ENCODE assay signal across 16 cellular contexts in genomic region chr1:61299468-61299867, GRCh38.
DNase-seq lines count a peak whose midpoint lies in the region; ATAC-seq, FAIRE-seq and TF ChIP-seq lines count a peak whose summit lies in the region.
"Had no signal": no experiment of that assay in that cellular context is flagged by ENCODE, and none has a peak within 500 bp of the region (broad histone marks: within the 10 kb centered on the region; RNA-seq: fewer than 3 reads in every experiment).

No MANE protein-coding gene starts in this region.

- peaks cover 19% of the 10 kb centered on the region for H3K4me1 Mint-ChIP-seq in activated naive CD4-positive, alpha-beta T cell treated with anti-CD3 and anti-CD28 coated beads for 36 hours (ENCODE audit: low read depth)
- H3K4me1 Mint-ChIP-seq: B cell had no signal

- H3K27me3 ChIP-seq in PC-3 (ENCODE audit: low read length) (no peaks in the 10 kb centered on the region), HepG2 (ENCODE audit: control insufficient read depth in 1 of 2, insufficient read depth in 2 of 2, low read length in 2 of 2) (no peaks in the 10 kb centered on the region), subcutaneous abdominal adipose tissue (ENCODE audit: control insufficient read depth in 5 of 5, insufficient read depth in 4 of 5, low read length in 5 of 5) (no peaks in the 10 kb centered on the region)
- H3K27me3 ChIP-seq: adrenal gland had no signal

- in situ Hi-C loops in HepG2 (cut with HindIII; ENCODE audit: extremely low pct_ligation_motif_present, low pct_unique_long_range_greater_than_20kb): loop anchor here (10.0 kb wide), 1 partner anchor 65 kb away; no protein-coding TSS in a partner anchor

- no peak overlapping the region; the same call in 1 of the 2 replicates for H2AFZ ChIP-seq in PC-3 (ENCODE audit: low read length)
- H2AFZ ChIP-seq in HepG2 (ENCODE audit: low read length): no peak overlapping the region

- H3K27ac ChIP-seq in PC-3 (ENCODE audit: low read length) (peak overlapping the region; percentile 46), HepG2 (ENCODE audit: extremely low read length, insufficient read depth, low read length) (peak overlapping the region; percentile 51), subcutaneous abdominal adipose tissue (ENCODE audit: low read depth, low read length) (peak overlapping the region; percentile 67)

- intact Hi-C loops in PC-3 (cut with micrococcal nuclease): no loop called here
- intact Hi-C loops in HepG2 (cut with micrococcal nuclease; ENCODE audit: unreplicated experiment): no loop called here
- intact Hi-C loops in activated naive CD4-positive, alpha-beta T cell treated with anti-CD3 and anti-CD28 coated beads for 36 hours (cut with micrococcal nuclease): no loop called here

- H3K27ac Mint-ChIP-seq in activated naive CD4-positive, alpha-beta T cell treated with anti-CD3 and anti-CD28 coated beads for 36 hours: no peak overlapping the region
- H3K27ac Mint-ChIP-seq: B cell; effector memory CD8-positive, alpha-beta T cell had no signal

- no peaks in the 10 kb centered on the region for H4K20me1 ChIP-seq in PC-3 (ENCODE audit: low read length)
- H4K20me1 ChIP-seq in HepG2 (ENCODE audit: insufficient read depth, low read length): no peaks in the 10 kb centered on the region

- H3K36me3 ChIP-seq in PC-3 (ENCODE audit: low read depth, low read length) (no peaks in the 10 kb centered on the region), HepG2 (replicated peaks in 1 of 2; ENCODE audit: control insufficient read depth in 1 of 2, insufficient read depth in 2 of 2, low read length in 2 of 2) (0 out of 5 replicates have a peak, but pooled peaks cover 0 to 9% of the 10 kb centered on the region in 2 experiments), subcutaneous abdominal adipose tissue (ENCODE audit: control insufficient read depth in 5 of 5, insufficient read depth in 5 of 5, low read length in 5 of 5) (no peaks in the 10 kb centered on the region)
- H3K36me3 ChIP-seq: adrenal gland had no signal

- H3K4me2 ChIP-seq in PC-3 (ENCODE audit: low read length): peak overlapping the region; percentile 17
- H3K4me2 ChIP-seq in HepG2 (ENCODE audit: low read depth, low read length): peak overlapping the region; percentile 59

- H3K9me2 ChIP-seq in PC-3 (replicated peaks; ENCODE audit: low read length): no peaks in the 10 kb centered on the region

- BruUV-seq in PC-3 (replicated peaks; lab: Mats Ljungman, UMichigan) (no TSS peak), HepG2 (replicated peaks; lab: Mats Ljungman, UMichigan) (no TSS peak)

- H3K4me1 ChIP-seq in PC-3 (ENCODE audit: insufficient read depth, low read length) (peaks cover 35% of the 10 kb centered on the region), HepG2 (ENCODE audit: insufficient read depth, low read length) (peaks cover 80% of the 10 kb centered on the region), subcutaneous abdominal adipose tissue (ENCODE audit: control insufficient read depth in 5 of 5, insufficient read depth in 5 of 5, low read length in 5 of 5) (peaks cover 4 to 22% (median 16%) of the 10 kb centered on the region in 5 donors)

- peak; percentile 49 for ATAC-seq in PC-3
- ATAC-seq in HepG2: peak; percentile 75
- ATAC-seq in HG02678 (IDR thresholded peaks at IDR 0.05; ENCODE audit: unreplicated experiment): no peak
- ATAC-seq in GM18870 (IDR thresholded peaks at IDR 0.05; ENCODE audit: unreplicated experiment): no peak
- ATAC-seq: effector memory CD8-positive, alpha-beta T cell had no signal

- peaks cover 7% of the 10 kb centered on the region for H3K9me3 Mint-ChIP-seq in activated naive CD4-positive, alpha-beta T cell treated with anti-CD3 and anti-CD28 coated beads for 36 hours
- H3K9me3 Mint-ChIP-seq: effector memory CD8-positive, alpha-beta T cell had no signal

- H3K36me3 Mint-ChIP-seq in activated naive CD4-positive, alpha-beta T cell treated with anti-CD3 and anti-CD28 coated beads for 36 hours (ENCODE audit: low read depth): no peaks in the 10 kb centered on the region

- H3K9ac ChIP-seq in PC-3 (ENCODE audit: low read length) (no peak overlapping the region), HepG2 (ENCODE audit: insufficient read depth, low read depth, low read length) (no peak overlapping the region), subcutaneous abdominal adipose tissue (ENCODE audit: low read length in 5 of 5) (peak overlapping the region in 1 of 5 donors; percentile 35)

- TF ChIP-seq CTCF in PC-3 (conservative IDR thresholded peaks at IDR 0.05; ENCODE audit: low read depth, low read length) (no peak), HepG2 (CRISPR knock-in tag; IDR thresholded peaks at IDR 0.05) (no peak)

- H3K4me3 ChIP-seq in PC-3 (ENCODE audit: low read length): no peak overlapping the region
- H3K4me3 ChIP-seq in HepG2 (replicated peaks in 1 of 3; ENCODE audit: insufficient read depth in 1 of 3, low read depth in 2 of 3, low read length in 3 of 3): peak overlapping the region in 1 of 3 experiments; percentile 22; a peak in 3 of 6 replicates
- no peak overlapping the region for H3K4me3 ChIP-seq in subcutaneous abdominal adipose tissue (ENCODE audit: low read depth in 1 of 5, low read length in 5 of 5)
- H3K4me3 ChIP-seq: adrenal gland had no signal

- POLR2A ChIA-PET in PC-3 (lab: Charles Lee; ENCODE audit: unreplicated experiment): no interaction called here
- POLR2A ChIA-PET in HepG2 (lab: Yijun Ruan, JAX): interaction anchor here (0.7 to 0.8 kb wide), 3 partner anchors 35 to 115 kb away, joined by 3 to 4 read pairs (median 4); no protein-coding TSS in a partner anchor

- FAIRE-seq in HepG2 (lab: Jason Lieb, UNC): peak; percentile 85

- CTCF ChIA-PET in PC-3 (lab: Charles Lee): no interaction called here
- CTCF ChIA-PET in HepG2 (lab: Yijun Ruan, JAX; ENCODE audit: low intra/inter-chr PET ratio, low total read pairs): no interaction called here
- CTCF ChIA-PET in activated naive CD4-positive, alpha-beta T cell treated with anti-CD3 and anti-CD28 coated beads for 36 hours (lab: Charles Lee): interaction anchor here (0.6 to 1.1 kb wide), 4 partner anchors 15 to 248 kb away, joined by 3 read pairs; no protein-coding TSS in a partner anchor

- no peaks in the 10 kb centered on the region for H3K9me3 ChIP-seq in PC-3 (ENCODE audit: low read length)
- no peaks in the 10 kb centered on the region for H3K9me3 ChIP-seq in HepG2 (ENCODE audit: low read length)
- no peaks in the 10 kb centered on the region for H3K9me3 ChIP-seq in subcutaneous abdominal adipose tissue (ENCODE audit: control insufficient read depth in 5 of 5, low read length in 5 of 5)
- H3K9me3 ChIP-seq: adrenal gland had no signal

- no peak for TF ChIP-seq POLR2A in HepG2 (IDR thresholded peaks at IDR 0.05; ENCODE audit: insufficient read depth in 1 of 2, low read depth in 2 of 2, low read length in 2 of 2)

- TF ChIP-seq RAD21 in HepG2 (CRISPR knock-in tag; IDR thresholded peaks at IDR 0.05): no peak

- TF ChIP-seq EP300 in HepG2 (IDR thresholded peaks at IDR 0.05; ENCODE audit: low read depth in 2 of 2, low read length in 2 of 2) (peak in 1 of 2 experiments; percentile 91; a peak in 2 of 4 replicates), HepG2 (CRISPR knock-in tag; IDR thresholded peaks at IDR 0.05; ENCODE audit: borderline replicate concordance) (no peak)

- no peaks in the 10 kb centered on the region for H3K79me2 ChIP-seq in PC-3 (ENCODE audit: low read length)
- peaks cover 49% of the 10 kb centered on the region for H3K79me2 ChIP-seq in HepG2 (ENCODE audit: insufficient read depth, low read length)

- H3F3A ChIP-seq in PC-3 (ENCODE audit: low read length, unreplicated experiment): no peaks in the 10 kb centered on the region

- 0% methylated on average over 2 of the region's 2 CpGs for WGBS in HepG2 (ENCODE audit: low lambda C conversion rate)

- H3K27me3 Mint-ChIP-seq in activated naive CD4-positive, alpha-beta T cell treated with anti-CD3 and anti-CD28 coated beads for 36 hours (ENCODE audit: low read depth): peaks cover 22% of the 10 kb centered on the region
- H3K27me3 Mint-ChIP-seq: effector memory CD8-positive, alpha-beta T cell had no signal

- DNase-seq in PC-3 (peak; percentile 52), dedifferentiated amniotic fluid mesenchymal stem cell (ENCODE audit: extremely low spot score) (peak; percentile 33), HepG2 (ENCODE audit: low spot score) (peak; percentile 60), RKO (ENCODE audit: low spot score) (no peak)
- DNase-seq in activated naive CD4-positive, alpha-beta T cell treated with anti-CD3 and anti-CD28 coated beads for 36 hours: no peak
- DNase-seq: activated T-cell treated with anti-CD3 and anti-CD28 coated beads, Interleukin-2, amount 50 U/mL, for 1 hour; adrenal gland; effector memory CD8-positive, alpha-beta T cell; left cardiac atrium; MV-4-11; NCI-H345; stimulated activated CD4-positive, alpha-beta T cell treated with anti-CD3 and anti-CD28 coated beads, Interleukin-15, amount 100 ng/mL, for 24 hours had no signal

- no peak overlapping the region for H3K4me3 Mint-ChIP-seq in activated naive CD4-positive, alpha-beta T cell treated with anti-CD3 and anti-CD28 coated beads for 36 hours
- H3K4me3 Mint-ChIP-seq: B cell; effector memory CD8-positive, alpha-beta T cell had no signal

TF ChIP-seq in HepG2, 621 proteins besides CTCF, POLR2A, EP300 and RAD21 (continues in another document):
- TF ChIP-seq, protein P1, sequence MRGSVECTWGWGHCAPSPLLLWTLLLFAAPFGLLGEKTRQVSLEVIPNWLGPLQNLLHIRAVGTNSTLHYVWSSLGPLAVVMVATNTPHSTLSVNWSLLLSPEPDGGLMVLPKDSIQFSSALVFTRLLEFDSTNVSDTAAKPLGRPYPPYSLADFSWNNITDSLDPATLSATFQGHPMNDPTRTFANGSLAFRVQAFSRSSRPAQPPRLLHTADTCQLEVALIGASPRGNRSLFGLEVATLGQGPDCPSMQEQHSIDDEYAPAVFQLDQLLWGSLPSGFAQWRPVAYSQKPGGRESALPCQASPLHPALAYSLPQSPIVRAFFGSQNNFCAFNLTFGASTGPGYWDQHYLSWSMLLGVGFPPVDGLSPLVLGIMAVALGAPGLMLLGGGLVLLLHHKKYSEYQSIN (CRISPR knock-in tag; IDR thresholded peaks at IDR 0.05; ENCODE audit: borderline replicate concordance): no peak
- no peak for TF ChIP-seq ZNF333 (CRISPR knock-in tag; IDR thresholded peaks at IDR 0.05; ENCODE audit: borderline replicate concordance)
- TF ChIP-seq ZNF331 (CRISPR knock-in tag; IDR thresholded peaks at IDR 0.05): peak; percentile 29; the same call in 1 of the 2 replicates
- TF ChIP-seq, protein P2, sequence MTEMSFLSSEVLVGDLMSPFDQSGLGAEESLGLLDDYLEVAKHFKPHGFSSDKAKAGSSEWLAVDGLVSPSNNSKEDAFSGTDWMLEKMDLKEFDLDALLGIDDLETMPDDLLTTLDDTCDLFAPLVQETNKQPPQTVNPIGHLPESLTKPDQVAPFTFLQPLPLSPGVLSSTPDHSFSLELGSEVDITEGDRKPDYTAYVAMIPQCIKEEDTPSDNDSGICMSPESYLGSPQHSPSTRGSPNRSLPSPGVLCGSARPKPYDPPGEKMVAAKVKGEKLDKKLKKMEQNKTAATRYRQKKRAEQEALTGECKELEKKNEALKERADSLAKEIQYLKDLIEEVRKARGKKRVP (CRISPR knock-in tag; IDR thresholded peaks at IDR 0.05): 0 out of 4 replicates have a peak, but pooled peaks of 1 of the 2 experiments have one; percentile 34
- TF ChIP-seq FOXA1 (IDR thresholded peaks at IDR 0.05): no peak
- TF ChIP-seq FOXA1 (CRISPR knock-in tag; IDR thresholded peaks at IDR 0.05): peak; percentile 82

Comparison
In these comparisons a context has a peak if more than half of its experiments do, and no peak if none do; other contexts are left out.
1. ATAC-seq: peak in PC-3 (single experiment) and HepG2 (single experiment); none in HG02678 (single experiment) and GM18870 (single experiment).
2. DNase-seq: peak in PC-3 (single experiment), dedifferentiated amniotic fluid mesenchymal stem cell (single experiment) and HepG2 (single experiment); none in RKO (single experiment) and activated naive CD4-positive, alpha-beta T cell treated with anti-CD3 and anti-CD28 coated beads for 36 hours (single experiment).
3. Peak in every context shown above with its lines, with median percentiles within 50 percentile points of each other: H3K27ac ChIP-seq.